In genomic region chr1:41462680-41463004, GRCh38 we compare ENCODE assay signal across 18 cellular contexts. TPM values are rescaled to one million over a fixed set of nuclear protein-coding genes. Genes with fewer than 3 reads are reported as not detected.
DNase-seq lines count a peak whose midpoint lies in the region; ATAC-seq, FAIRE-seq and TF ChIP-seq lines count a peak whose summit lies in the region.
"Had no signal": no experiment of that assay in that cellular context is flagged by ENCODE, and none has a peak within 500 bp of the region (broad histone marks: within the 10 kb centered on the region; RNA-seq: fewer than 3 reads in every experiment).

No MANE protein-coding gene starts in this region.

- H2BK120ac ChIP-seq in mesenchymal stem cell (ENCODE audit: low read depth, low read length): no peak overlapping the region

- TF ChIP-seq POLR2A in HepG2 (IDR thresholded peaks at IDR 0.05; ENCODE audit: insufficient read depth in 1 of 2, low read depth in 2 of 2, low read length in 2 of 2) (no peak), right lobe of liver (IDR thresholded peaks at IDR 0.05) (no peak), Peyer's patch (IDR thresholded peaks at IDR 0.05) (no peak), esophagus squamous epithelium (IDR thresholded peaks at IDR 0.05) (no peak)

- no peak overlapping the region for H4K8ac ChIP-seq in mesenchymal stem cell (ENCODE audit: low read length)

- TF ChIP-seq RAD21 in HepG2 (CRISPR knock-in tag; IDR thresholded peaks at IDR 0.05): no peak

- no peak for TF ChIP-seq CTCF in HepG2 (CRISPR knock-in tag; IDR thresholded peaks at IDR 0.05)
- no peak for TF ChIP-seq CTCF in right lobe of liver (IDR thresholded peaks at IDR 0.05)
- peak in 1 of 6 experiments; percentile 10 for TF ChIP-seq CTCF in Peyer's patch (IDR thresholded peaks at IDR 0.05)
- no peak for TF ChIP-seq CTCF in esophagus squamous epithelium (IDR thresholded peaks at IDR 0.05)

- H3K14ac ChIP-seq in mesenchymal stem cell (ENCODE audit: low read length in 2 of 2): no peak overlapping the region

- H3K18ac ChIP-seq in mesenchymal stem cell (ENCODE audit: low read depth in 1 of 2, low read length in 2 of 2): no peak overlapping the region

- no peak for FAIRE-seq in HepG2 (lab: Jason Lieb, UNC)

- no peaks in the 10 kb centered on the region for H3K9me3 ChIP-seq in HepG2 (ENCODE audit: low read length)
- H3K9me3 ChIP-seq in right lobe of liver: no peaks in the 10 kb centered on the region
- H3K9me3 ChIP-seq in Peyer's patch: no peaks in the 10 kb centered on the region
- no peaks in the 10 kb centered on the region for H3K9me3 ChIP-seq in mesenchymal stem cell (ENCODE audit: control insufficient read depth, low read length)
- no peaks in the 10 kb centered on the region for H3K9me3 ChIP-seq in esophagus squamous epithelium
- no peaks in the 10 kb centered on the region for H3K9me3 ChIP-seq in GM23248 (ENCODE audit: low read depth)

- H2BK5ac ChIP-seq in mesenchymal stem cell (ENCODE audit: low read depth, low read length, poor library complexity, severe bottlenecking): no peak overlapping the region

- no peaks in the 10 kb centered on the region for H3K79me1 ChIP-seq in mesenchymal stem cell (replicated peaks; ENCODE audit: low read length, poor library complexity, severe bottlenecking)

- intact Hi-C loops in HepG2 (cut with micrococcal nuclease; ENCODE audit: unreplicated experiment): no loop called here
- intact Hi-C loops in right lobe of liver (cut with DNase I): no loop called here
- intact Hi-C loops in esophagus squamous epithelium (cut with DNase I): no loop called here

- no TSS peak for BruUV-seq in HepG2 (replicated peaks; lab: Mats Ljungman, UMichigan)

- no peaks in the 10 kb centered on the region for H3K9me2 ChIP-seq in GM23248 (ENCODE audit: insufficient read depth)

- H3K36me3 ChIP-seq in HepG2 (replicated peaks in 1 of 2; ENCODE audit: control insufficient read depth in 1 of 2, insufficient read depth in 2 of 2, low read length in 2 of 2) (no peaks in the 10 kb centered on the region), right lobe of liver (no peaks in the 10 kb centered on the region), Peyer's patch (no peaks in the 10 kb centered on the region), mesenchymal stem cell (ENCODE audit: control insufficient read depth in 1 of 2, insufficient read depth in 2 of 2, low read depth in 1 of 2, low read length in 2 of 2) (no peaks in the 10 kb centered on the region), esophagus squamous epithelium (no peaks in the 10 kb centered on the region), GM23248 (ENCODE audit: low read depth) (no peaks in the 10 kb centered on the region)

- CTCF ChIA-PET in HepG2 (lab: Yijun Ruan, JAX; ENCODE audit: low intra/inter-chr PET ratio, low total read pairs): no interaction called here

- H3F3A ChIP-seq in GM23248 (ENCODE audit: insufficient read depth): no peaks in the 10 kb centered on the region

- no peak overlapping the region for H2AK5ac ChIP-seq in mesenchymal stem cell (ENCODE audit: low read length, severe bottlenecking)

- WGBS in HepG2 (ENCODE audit: low lambda C conversion rate): 51% methylated on average over 2 of the region's 2 CpGs
- 100% methylated on average over 2 of the region's 2 CpGs for WGBS in right lobe of liver (ENCODE audit: insufficient coverage, low coverage, low lambda C conversion rate, missing lambda C conversion rate)
- 94% methylated on average over 2 of the region's 2 CpGs for WGBS in mesenchymal stem cell
- 100% methylated on average over 2 of the region's 2 CpGs for WGBS in esophagus squamous epithelium, 2 donors
- WGBS in GM23248 (ENCODE audit: low coverage in 1 of 2, low lambda C conversion rate in 2 of 2, missing lambda C conversion rate in 2 of 2), 2 experiments: 87 to 89% methylated on average over 2 of the region's 2 CpGs

- POLR2A ChIA-PET in HepG2 (lab: Yijun Ruan, JAX): no interaction called here

- no peak for DNase-seq in HepG2 (ENCODE audit: low spot score)
- DNase-seq in right lobe of liver: no peak
- DNase-seq in Peyer's patch: no peak
- DNase-seq in mesenchymal stem cell: no peak
- no peak for DNase-seq in esophagus squamous epithelium (lab: John Stamatoyannopoulos, UW)
- DNase-seq in GM23248: no peak
- DNase-seq: AML-193, DMS 273 treated with DMSO at 0.1 percent for 48 hours, GDM1, HCEC 1CT, NCI-H1694, NCI-H226, NCI-H526, OCI-M1, SIG-M5 had no signal

- peaks cover 14% of the 10 kb centered on the region for H3K4me1 ChIP-seq in HepG2 (ENCODE audit: insufficient read depth, low read length)
- H3K4me1 ChIP-seq in right lobe of liver: peaks cover 0 to 8% (median 0%) of the 10 kb centered on the region in 4 donors
- H3K4me1 ChIP-seq in Peyer's patch: peaks cover 0 to 59% (median 11%) of the 10 kb centered on the region in 4 donors
- peaks cover 7% of the 10 kb centered on the region for H3K4me1 ChIP-seq in mesenchymal stem cell (ENCODE audit: control insufficient read depth, insufficient read depth, low read depth, low read length)
- H3K4me1 ChIP-seq in esophagus squamous epithelium: peaks cover 8 to 37% (median 9%) of the 10 kb centered on the region in 3 donors
- H3K4me1 ChIP-seq in GM23248 (ENCODE audit: insufficient read depth): no peaks in the 10 kb centered on the region

- H3K27ac ChIP-seq in HepG2 (ENCODE audit: extremely low read length, insufficient read depth, low read length) (no peak overlapping the region), right lobe of liver (no peak overlapping the region), Peyer's patch (peak overlapping the region in 3 of 4 donors; percentile 34 to 84 (median 75)), mesenchymal stem cell (ENCODE audit: low read length, poor library complexity, severe bottlenecking) (no peak overlapping the region), esophagus squamous epithelium (no peak overlapping the region), GM23248 (no peak overlapping the region)

- no peak overlapping the region for H3K4me2 ChIP-seq in HepG2 (ENCODE audit: low read depth, low read length)
- H3K4me2 ChIP-seq in mesenchymal stem cell (ENCODE audit: low read length, poor library complexity, severe bottlenecking): no peak overlapping the region
- H3K4me2 ChIP-seq in GM23248 (ENCODE audit: unreplicated experiment): no peak overlapping the region

- H4K91ac ChIP-seq in mesenchymal stem cell (ENCODE audit: low read length): no peak overlapping the region

- in situ Hi-C loops in HepG2 (cut with HindIII; ENCODE audit: extremely low pct_ligation_motif_present, low pct_unique_long_range_greater_than_20kb): no loop called here
- in situ Hi-C loops in GM23248 (cut with MboI): no loop called here

- TF ChIP-seq EP300 in HepG2 (IDR thresholded peaks at IDR 0.05; ENCODE audit: low read depth in 2 of 2, low read length in 2 of 2): no peak
- no peak for TF ChIP-seq EP300 in HepG2 (CRISPR knock-in tag; IDR thresholded peaks at IDR 0.05; ENCODE audit: borderline replicate concordance)

- no peak overlapping the region for H2BK12ac ChIP-seq in mesenchymal stem cell (ENCODE audit: low read length in 2 of 2)

- H3K9ac ChIP-seq in HepG2 (ENCODE audit: insufficient read depth, low read depth, low read length) (no peak overlapping the region), mesenchymal stem cell (ENCODE audit: low read length) (no peak overlapping the region), GM23248 (no peak overlapping the region)

- no peak overlapping the region for H2AFZ ChIP-seq in HepG2 (ENCODE audit: low read length)
- H2AFZ ChIP-seq in mesenchymal stem cell (ENCODE audit: low read depth, low read length): no peak overlapping the region
- H2AFZ ChIP-seq in GM23248: no peak overlapping the region

- no peaks in the 10 kb centered on the region for H4K20me1 ChIP-seq in HepG2 (ENCODE audit: insufficient read depth, low read length)
- no peaks in the 10 kb centered on the region for H4K20me1 ChIP-seq in GM23248 (ENCODE audit: insufficient read depth)

- H3K4ac ChIP-seq in mesenchymal stem cell (ENCODE audit: low read depth in 1 of 2, low read length in 2 of 2): no peak overlapping the region

- H3K79me2 ChIP-seq in HepG2 (ENCODE audit: insufficient read depth, low read length): no peaks in the 10 kb centered on the region
- H3K79me2 ChIP-seq in GM23248 (ENCODE audit: insufficient read depth): no peaks in the 10 kb centered on the region

- peak overlapping the region; percentile 26 for H2BK15ac ChIP-seq in mesenchymal stem cell (ENCODE audit: low read depth, poor library complexity, severe bottlenecking)

- ATAC-seq in HepG2 (peak; percentile 63), right lobe of liver (no peak), HG02973 (IDR thresholded peaks at IDR 0.05; ENCODE audit: unreplicated experiment) (no peak)

- H3K27me3 ChIP-seq in HepG2 (ENCODE audit: control insufficient read depth in 1 of 2, insufficient read depth in 2 of 2, low read length in 2 of 2): peaks cover 1 to 10% of the 10 kb centered on the region in 2 experiments; a peak in 4 of 5 replicates
- no peaks in the 10 kb centered on the region for H3K27me3 ChIP-seq in right lobe of liver
- H3K27me3 ChIP-seq in Peyer's patch: no peaks in the 10 kb centered on the region
- H3K27me3 ChIP-seq in mesenchymal stem cell (ENCODE audit: control insufficient read depth in 1 of 2, insufficient read depth in 1 of 2, low read length in 2 of 2): peaks cover 8 to 40% of the 10 kb centered on the region in 2 experiments
- H3K27me3 ChIP-seq in esophagus squamous epithelium: peaks cover 0 to 5% (median 0%) of the 10 kb centered on the region in 4 donors
- peaks cover 5% of the 10 kb centered on the region; the same call in 1 of the 2 replicates for H3K27me3 ChIP-seq in GM23248 (replicated peaks; ENCODE audit: insufficient read depth)

- H3K4me3 ChIP-seq in HepG2 (replicated peaks in 1 of 3; ENCODE audit: insufficient read depth in 1 of 3, low read depth in 2 of 3, low read length in 3 of 3) (no peak overlapping the region), right lobe of liver (no peak overlapping the region), Peyer's patch (no peak overlapping the region), mesenchymal stem cell (ENCODE audit: insufficient read depth in 1 of 2, low read depth in 1 of 2, low read length in 2 of 2) (no peak overlapping the region), esophagus squamous epithelium (no peak overlapping the region), GM23248 (no peak overlapping the region)

- no peak overlapping the region for H3K23ac ChIP-seq in mesenchymal stem cell (ENCODE audit: low read length in 2 of 2)

RNA-seq across cellular contexts. Expression of gene EDN2, which starts 21.8 kb away (rescaled TPM):
- total RNA-seq in HepG2 (2016; rRNA removed; fragmentation: Illumina TruSeq; extraction: Trizol) (not detected in 2 replicates), right lobe of liver (1 to 10 TPM in 1 of 6 experiments, under 1 TPM in 3, not detected in 2; 0.18 to 1.6 (median 0.31) TPM), Peyer's patch (10 to 100 TPM in 3 of 4 donors, not detected in 1; 43.2 to 75.0 (median 49.1) TPM), esophagus squamous epithelium (10 to 100 TPM in 1 of 4 donors, 1 to 10 TPM in 2, under 1 TPM in 1; 0.35 to 18.3 (median 1.4) TPM)
- total RNA-seq in HepG2 (2016; cell fraction: cytosol; rRNA removed; fragmentation: Illumina TruSeq; extraction: Trizol; ENCODE audit: low read depth): not detected in 2 replicates
- total RNA-seq in HepG2 (2016; cell fraction: insoluble cytoplasmic fraction; rRNA removed; fragmentation: Illumina TruSeq; extraction: Trizol): not detected in 2 replicates
- not detected in 2 replicates for total RNA-seq in HepG2 (2016; cell fraction: membrane; rRNA removed; fragmentation: Illumina TruSeq; extraction: Trizol)
- not detected in 2 replicates for total RNA-seq in HepG2 (2016; cell fraction: nucleus; rRNA removed; fragmentation: Illumina TruSeq; extraction: Trizol)
- polyA plus RNA-seq in HepG2 (2011; rRNA removed) (not detected in 2 replicates), GM23248 (2016; fragmentation: Nextera tagmentation; extraction: Ambion mirVana) (not detected in 2 replicates)
- not detected in 2 replicates for polyA plus RNA-seq in HepG2 (2011; cell fraction: cytosol; rRNA removed)
- polyA plus RNA-seq in HepG2 (2011; cell fraction: nucleus; rRNA removed): not detected in 2 replicates
- not detected in 2 replicates for polyA plus RNA-seq in HepG2 (2012)
- polyA plus RNA-seq in HepG2 (2016; cell fraction: cytosol; fragmentation: Illumina TruSeq; extraction: Trizol; ENCODE audit: low read depth): not detected in 2 replicates
- not detected in 2 replicates for polyA plus RNA-seq in HepG2 (2016; cell fraction: insoluble cytoplasmic fraction; fragmentation: Illumina TruSeq; extraction: Trizol; ENCODE audit: low read depth)
- polyA plus RNA-seq in HepG2 (2016; cell fraction: membrane; fragmentation: Illumina TruSeq; extraction: Trizol; ENCODE audit: low read depth): not detected in 2 replicates
- not detected in 2 replicates for polyA plus RNA-seq in HepG2 (2016; cell fraction: nucleus; fragmentation: Illumina TruSeq; extraction: Trizol; ENCODE audit: insufficient read depth, low read depth)
- 1.1 TPM in 1 of 2 replicates, not detected in the other for polyA minus RNA-seq in HepG2 (2011; rRNA and poly(A)+ RNA removed; ENCODE audit: low replicate concordance)
- polyA minus RNA-seq in HepG2 (2011; cell fraction: cytosol; rRNA and poly(A)+ RNA removed): not detected in 2 replicates
- polyA minus RNA-seq in HepG2 (2011; cell fraction: nucleus; rRNA and poly(A)+ RNA removed): not detected in 2 replicates
- 0.15 TPM for polyA plus RNA-seq in mesenchymal stem cell (2013, experiment 1 of 2)
- 0.15 TPM for polyA plus RNA-seq in mesenchymal stem cell (2013, experiment 2 of 2)
- not detected in 2 replicates for total RNA-seq in GM23248 (2014; rRNA removed; shearing (Covaris generic))
- total RNA-seq: RPMI7951 had no signal
- polyA plus RNA-seq: CD14-positive monocyte had no signal

Comparison
In these comparisons a context has a peak if more than half of its experiments do, and no peak if none do; other contexts are left out.
1. H3K27ac ChIP-seq: peak in Peyer's patch (3 of 4); none in HepG2 (single experiment), right lobe of liver (0 of 3), mesenchymal stem cell (single experiment), esophagus squamous epithelium (0 of 4) and GM23248 (single experiment).